Comparison of ENCODE assay signal across 12 cellular contexts in genomic region chr4:186644737-186645261, GRCh38.
A peak's percentile ranks its signal among the peaks of the same experiment; 100 is the strongest.
DNase-seq lines count a peak whose midpoint lies in the region; ATAC-seq and TF ChIP-seq lines count a peak whose summit lies in the region.
"Had no signal": no experiment of that assay in that cellular context is flagged by ENCODE, and none has a peak within 500 bp of the region (broad histone marks: within the 10 kb centered on the region; RNA-seq: fewer than 3 reads in every experiment).

No MANE protein-coding gene starts in this region.

- H3K9me2 ChIP-seq in PC-9 (ENCODE audit: insufficient read depth) = no peaks in the 10 kb centered on the region

- H3K4me3 Mint-ChIP-seq in HFFc6 = peak overlapping the region; percentile 27
- no peak overlapping the region for H3K4me3 Mint-ChIP-seq in osteocyte (ENCODE audit: unreplicated experiment)
- H3K4me3 Mint-ChIP-seq: CD8-positive, alpha-beta memory T cell had no signal

- peaks cover 12% of the 10 kb centered on the region for H3K27me3 Mint-ChIP-seq in HFFc6 (ENCODE audit: insufficient read depth)
- no peaks in the 10 kb centered on the region for H3K27me3 Mint-ChIP-seq in osteocyte (ENCODE audit: unreplicated experiment)

- CTCF ChIA-PET in PC-9 (lab: Charles Lee) = no interaction called here

- peaks cover 16% of the 10 kb centered on the region for H3K4me1 ChIP-seq in PC-9 (replicated peaks; ENCODE audit: insufficient read depth)
- H3K4me1 ChIP-seq: psoas muscle had no signal

- H3K36me3 Mint-ChIP-seq in HFFc6 (ENCODE audit: low read depth) (peaks cover 52% of the 10 kb centered on the region), osteocyte (ENCODE audit: unreplicated experiment) (peaks cover 30% of the 10 kb centered on the region)
- H3K36me3 Mint-ChIP-seq: CD8-positive, alpha-beta memory T cell had no signal

- H3K27ac Mint-ChIP-seq in HFFc6 = peak overlapping the region; percentile 81
- peak overlapping the region; percentile 64 for H3K27ac Mint-ChIP-seq in osteocyte (ENCODE audit: unreplicated experiment)
- H3K27ac Mint-ChIP-seq: CD8-positive, alpha-beta memory T cell had no signal

- H3K27me3 ChIP-seq in PC-9 (ENCODE audit: insufficient read depth, low read depth) = no peaks in the 10 kb centered on the region
- peaks cover 90% of the 10 kb centered on the region for H3K27me3 ChIP-seq in WERI-Rb-1 (ENCODE audit: insufficient read depth, low read depth, severe bottlenecking)

- intact Hi-C loops in PC-9 (cut with micrococcal nuclease; ENCODE audit: unreplicated experiment) = loop anchor here (5.0 kb wide), 1 partner anchor 33 kb away; no protein-coding TSS in a partner anchor

- DNase-seq in HFFc6 (no peak), PC-9 (no peak), fibroblast of pulmonary artery (ENCODE audit: low read depth) (peak; percentile 85), osteocyte (ENCODE audit: extremely low spot score, unreplicated experiment) (no peak), NCI-H748 treated with DMSO at 0.1 percent for 48 hours (lab: John Stamatoyannopoulos, UW) (no peak), WERI-Rb-1 (no peak)
- DNase-seq: CD8-positive, alpha-beta memory T cell; effector memory CD4-positive, alpha-beta T cell; NCI-H2029; psoas muscle had no signal

- TF ChIP-seq CTCF in HFFc6 (IDR thresholded peaks at IDR 0.05) = no peak
- no peak for TF ChIP-seq CTCF in PC-9 (conservative IDR thresholded peaks at IDR 0.05)
- TF ChIP-seq CTCF in fibroblast of pulmonary artery (IDR thresholded peaks at IDR 0.05; ENCODE audit: low read length, missing control alignments) = no peak
- no peak for TF ChIP-seq CTCF in osteocyte (IDR thresholded peaks at IDR 0.05)
- TF ChIP-seq CTCF in WERI-Rb-1 (IDR thresholded peaks at IDR 0.05; ENCODE audit: low read depth, low read length) = no peak

- BruUV-seq in PC-9 (replicated peaks; lab: Mats Ljungman, UMichigan) = no TSS peak

- peaks cover 9% of the 10 kb centered on the region for H3F3A ChIP-seq in PC-9 (ENCODE audit: insufficient read depth, low read depth)

- ATAC-seq in GM18520 (IDR thresholded peaks at IDR 0.05; ENCODE audit: unreplicated experiment) (no peak), HG03280 (IDR thresholded peaks at IDR 0.05; ENCODE audit: unreplicated experiment) (no peak)
- ATAC-seq: psoas muscle had no signal

- no peaks in the 10 kb centered on the region for H4K20me1 ChIP-seq in PC-9 (ENCODE audit: insufficient read depth)

- H2AFZ ChIP-seq in PC-9 = peak overlapping the region; percentile 48; the same call in 1 of the 2 replicates

- peak overlapping the region; percentile 71 for H3K27ac ChIP-seq in PC-9
- H3K27ac ChIP-seq in WERI-Rb-1 = no peak overlapping the region
- H3K27ac ChIP-seq: psoas muscle had no signal

- H3K9me3 ChIP-seq in PC-9 (ENCODE audit: insufficient read depth, low read depth) = no peaks in the 10 kb centered on the region
- no peaks in the 10 kb centered on the region for H3K9me3 ChIP-seq in WERI-Rb-1 (ENCODE audit: severe bottlenecking)
- H3K9me3 ChIP-seq: psoas muscle had no signal

- no peaks in the 10 kb centered on the region for H3K79me2 ChIP-seq in PC-9 (ENCODE audit: low read depth)

- H3K4me3 ChIP-seq in PC-9 = no peak overlapping the region
- peak overlapping the region; percentile 17 for H3K4me3 ChIP-seq in fibroblast of pulmonary artery (replicated peaks; ENCODE audit: low read depth, low read length)
- H3K4me3 ChIP-seq in WERI-Rb-1 (ENCODE audit: low read depth, low read length) = no peak overlapping the region
- H3K4me3 ChIP-seq: psoas muscle had no signal

- POLR2A ChIA-PET in PC-9 (lab: Charles Lee; ENCODE audit: unreplicated experiment) = no interaction called here

- H3K36me3 ChIP-seq in PC-9 (ENCODE audit: low read depth) = no peaks in the 10 kb centered on the region
- no peaks in the 10 kb centered on the region for H3K36me3 ChIP-seq in WERI-Rb-1

- peak overlapping the region; percentile 57 for H3K4me2 ChIP-seq in PC-9

- H3K9me3 Mint-ChIP-seq in HFFc6 = no peaks in the 10 kb centered on the region
- H3K9me3 Mint-ChIP-seq in osteocyte (ENCODE audit: unreplicated experiment) = no peaks in the 10 kb centered on the region

- H3K4me1 Mint-ChIP-seq in HFFc6 (ENCODE audit: low read depth) (peaks cover 60% of the 10 kb centered on the region), osteocyte (ENCODE audit: unreplicated experiment) (peaks cover 25% of the 10 kb centered on the region)
- H3K4me1 Mint-ChIP-seq: CD8-positive, alpha-beta memory T cell had no signal
